Comparison of ENCODE assay signal across 29 cellular contexts in the genomic region with DNA sequence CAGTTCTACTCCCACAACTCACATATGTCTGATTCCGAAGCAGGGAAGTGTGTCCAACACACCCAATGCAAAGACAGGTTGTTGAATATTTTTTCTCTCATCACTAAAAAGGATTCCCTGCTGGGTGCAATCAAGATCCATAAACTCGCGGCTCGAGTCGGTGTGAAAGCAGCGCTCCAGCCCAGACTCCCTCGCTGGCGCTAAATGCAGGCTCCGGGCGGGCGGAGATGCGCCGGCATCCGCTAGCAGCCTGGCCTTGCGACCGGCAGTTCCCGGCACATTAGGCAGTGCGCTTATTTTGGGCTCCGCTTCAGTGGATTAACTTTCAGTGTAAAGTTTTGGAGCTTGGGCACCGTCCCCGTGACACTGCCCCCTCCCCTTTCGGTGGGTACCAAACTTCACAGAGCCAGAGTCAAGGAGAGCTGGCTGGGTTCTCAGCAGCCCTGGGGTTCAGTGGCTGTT.
DNase-seq lines count a peak whose midpoint lies in the region; ATAC-seq and TF ChIP-seq lines count a peak whose summit lies in the region.
"Had no signal": no experiment of that assay in that cellular context is flagged by ENCODE, and none has a peak within 500 bp of the region (broad histone marks: within the 10 kb centered on the region; RNA-seq: fewer than 3 reads in every experiment).

No MANE protein-coding gene starts in this region.

- 0 out of 2 replicates have a peak, but pooled peaks have one; percentile 8 for ATAC-seq in WTC11
- no peak for ATAC-seq in HG02938 (IDR thresholded peaks at IDR 0.05; ENCODE audit: unreplicated experiment)
- ATAC-seq in GM21576 (IDR thresholded peaks at IDR 0.05; ENCODE audit: unreplicated experiment): no peak
- ATAC-seq: activated CD4-positive, CD25-positive, alpha-beta regulatory T cell treated with anti-CD3 and anti-CD28 coated beads, Interleukin-2, amount 50 U/mL, for 24 hours; SK-N-SH treated with all-trans-retinoic acid at 6 μM for 48 hours; stimulated activated naive CD8-positive, alpha-beta T cell treated with anti-CD3 and anti-CD28 coated beads, Interleukin-15, amount 100 ng/mL, for 72 hours; T-helper 17 cell had no signal

- POLR2A ChIA-PET in WTC11 (lab: Charles Lee): no interaction called here

- H3K27ac Mint-ChIP-seq in activated naive CD4-positive, alpha-beta T cell treated with anti-CD3 and anti-CD28 coated beads for 36 hours: no peak overlapping the region
- H3K27ac Mint-ChIP-seq in WTC11: no peak overlapping the region
- H3K27ac Mint-ChIP-seq: activated CD4-positive, alpha-beta memory T cell treated with anti-CD3 and anti-CD28 coated beads for 36 hours; CD8-positive, alpha-beta memory T cell; IgD-negative memory B cell; stimulated activated naive CD8-positive, alpha-beta T cell treated with anti-CD3 and anti-CD28 coated beads, Interleukin-15, amount 100 ng/mL, for 72 hours; T-helper 17 cell had no signal

- no peaks in the 10 kb centered on the region for H3K9me3 Mint-ChIP-seq in activated naive CD4-positive, alpha-beta T cell treated with anti-CD3 and anti-CD28 coated beads for 36 hours
- H3K9me3 Mint-ChIP-seq in WTC11: no peaks in the 10 kb centered on the region
- H3K9me3 Mint-ChIP-seq: activated CD4-positive, alpha-beta memory T cell treated with anti-CD3 and anti-CD28 coated beads for 36 hours; CD8-positive, alpha-beta memory T cell; IgD-negative memory B cell; stimulated activated naive CD8-positive, alpha-beta T cell treated with anti-CD3 and anti-CD28 coated beads, Interleukin-15, amount 100 ng/mL, for 72 hours had no signal

- H3K27me3 Mint-ChIP-seq in activated naive CD4-positive, alpha-beta T cell treated with anti-CD3 and anti-CD28 coated beads for 36 hours (ENCODE audit: low read depth): peaks cover 63% of the 10 kb centered on the region
- peaks cover 24% of the 10 kb centered on the region for H3K27me3 Mint-ChIP-seq in WTC11 (ENCODE audit: low read depth)

- H3K4me1 Mint-ChIP-seq in activated naive CD4-positive, alpha-beta T cell treated with anti-CD3 and anti-CD28 coated beads for 36 hours (ENCODE audit: low read depth): peaks cover 3% of the 10 kb centered on the region
- H3K4me1 Mint-ChIP-seq in WTC11: peaks cover 51% of the 10 kb centered on the region
- H3K4me1 Mint-ChIP-seq: stimulated activated naive CD8-positive, alpha-beta T cell treated with anti-CD3 and anti-CD28 coated beads, Interleukin-15, amount 100 ng/mL, for 72 hours had no signal

- TF ChIP-seq CTCF in WTC11 (IDR thresholded peaks at IDR 0.05): no peak

- peak; percentile 14 for DNase-seq in activated naive CD4-positive, alpha-beta T cell treated with anti-CD3 and anti-CD28 coated beads for 36 hours
- no peak for DNase-seq in activated naive CD4-positive, alpha-beta T cell treated with anti-CD3 and anti-CD28 coated beads, Interleukin-2, amount 50 U/mL, for 16 hours
- DNase-seq in WTC11 (ENCODE audit: low spot score) (no peak), inferior parietal cortex (ENCODE audit: extremely low spot score) (peak; percentile 29), superior temporal gyrus (ENCODE audit: extremely low spot score) (peak; percentile 56), DMS 273 (lab: John Stamatoyannopoulos, UW; ENCODE audit: unreplicated experiment) (no peak)
- DNase-seq: ACHN; activated CD4-positive, alpha-beta memory T cell treated with anti-CD3 and anti-CD28 coated beads for 36 hours; activated naive CD4-positive, alpha-beta T cell treated with Interleukin-2 at 50 U/mL for 16 hours; CD8-positive, alpha-beta memory T cell; DMS 273 treated with DMSO at 0.1 percent for 48 hours; effector CD8-positive, alpha-beta T cell; left cardiac atrium; NCI-H187; NCI-H2171 treated with DMSO at 0.1 percent for 48 hours; NCI-H524; NK-92 treated with Interleukin-12 subunit alpha and Interleukin-12 subunit beta, amount 100 ng/mL, for 24 hours; PC-9; right cardiac atrium; Right ventricle myocardium superior; spleen; stimulated activated CD4-positive, alpha-beta T cell treated with anti-CD3 and anti-CD28 coated beads, Interleukin-2, amount 100 ng/mL, for 48 hours; stimulated activated naive CD8-positive, alpha-beta T cell treated with anti-CD3 and anti-CD28 coated beads, Interleukin-15, amount 100 ng/mL, for 72 hours; T-helper 17 cell had no signal

- no peaks in the 10 kb centered on the region for H3K36me3 Mint-ChIP-seq in activated naive CD4-positive, alpha-beta T cell treated with anti-CD3 and anti-CD28 coated beads for 36 hours (ENCODE audit: low read depth)
- no peaks in the 10 kb centered on the region for H3K36me3 Mint-ChIP-seq in WTC11
- H3K36me3 Mint-ChIP-seq: activated CD4-positive, alpha-beta memory T cell treated with anti-CD3 and anti-CD28 coated beads for 36 hours; CD8-positive, alpha-beta memory T cell had no signal

- CTCF ChIA-PET in activated naive CD4-positive, alpha-beta T cell treated with anti-CD3 and anti-CD28 coated beads for 36 hours (lab: Charles Lee): no interaction called here
- CTCF ChIA-PET in WTC11 (lab: Charles Lee): interaction anchor here (1.2 to 1.3 kb wide), 2 partner anchors 63 to 219 kb away, joined by 3 to 6 read pairs; no protein-coding TSS in a partner anchor

- intact Hi-C loops in activated naive CD4-positive, alpha-beta T cell treated with anti-CD3 and anti-CD28 coated beads for 36 hours (cut with micrococcal nuclease): no loop called here

- H3K4me3 Mint-ChIP-seq in activated naive CD4-positive, alpha-beta T cell treated with anti-CD3 and anti-CD28 coated beads for 36 hours: no peak overlapping the region
- H3K4me3 Mint-ChIP-seq in WTC11: no peak overlapping the region
- H3K4me3 Mint-ChIP-seq: activated CD4-positive, alpha-beta memory T cell treated with anti-CD3 and anti-CD28 coated beads for 36 hours; CD8-positive, alpha-beta memory T cell; stimulated activated naive CD8-positive, alpha-beta T cell treated with anti-CD3 and anti-CD28 coated beads, Interleukin-15, amount 100 ng/mL, for 72 hours; T-helper 17 cell had no signal

TF ChIP-seq in WTC11, 78 proteins besides CTCF, POLR2A, EP300 and RAD21:
- no peak for TF ChIP-seq NR3C1 (CRISPR knock-in tag; conservative IDR thresholded peaks at IDR 0.05; ENCODE audit: low read depth)
- no peak for TF ChIP-seq OVOL2 (CRISPR knock-in tag; IDR thresholded peaks at IDR 0.05; ENCODE audit: borderline replicate concordance)
- TF ChIP-seq NFATC4 (CRISPR knock-in tag; IDR thresholded peaks at IDR 0.05): no peak
- TF ChIP-seq, protein P1, sequence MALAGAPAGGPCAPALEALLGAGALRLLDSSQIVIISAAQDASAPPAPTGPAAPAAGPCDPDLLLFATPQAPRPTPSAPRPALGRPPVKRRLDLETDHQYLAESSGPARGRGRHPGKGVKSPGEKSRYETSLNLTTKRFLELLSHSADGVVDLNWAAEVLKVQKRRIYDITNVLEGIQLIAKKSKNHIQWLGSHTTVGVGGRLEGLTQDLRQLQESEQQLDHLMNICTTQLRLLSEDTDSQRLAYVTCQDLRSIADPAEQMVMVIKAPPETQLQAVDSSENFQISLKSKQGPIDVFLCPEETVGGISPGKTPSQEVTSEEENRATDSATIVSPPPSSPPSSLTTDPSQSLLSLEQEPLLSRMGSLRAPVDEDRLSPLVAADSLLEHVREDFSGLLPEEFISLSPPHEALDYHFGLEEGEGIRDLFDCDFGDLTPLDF (CRISPR knock-in tag; IDR thresholded peaks at IDR 0.05): no peak
- no peak for TF ChIP-seq TP53 (CRISPR knock-in tag; IDR thresholded peaks at IDR 0.05)
- TF ChIP-seq CBFB (CRISPR knock-in tag; IDR thresholded peaks at IDR 0.05; ENCODE audit: low read depth): no peak
- TF ChIP-seq, protein P2, sequence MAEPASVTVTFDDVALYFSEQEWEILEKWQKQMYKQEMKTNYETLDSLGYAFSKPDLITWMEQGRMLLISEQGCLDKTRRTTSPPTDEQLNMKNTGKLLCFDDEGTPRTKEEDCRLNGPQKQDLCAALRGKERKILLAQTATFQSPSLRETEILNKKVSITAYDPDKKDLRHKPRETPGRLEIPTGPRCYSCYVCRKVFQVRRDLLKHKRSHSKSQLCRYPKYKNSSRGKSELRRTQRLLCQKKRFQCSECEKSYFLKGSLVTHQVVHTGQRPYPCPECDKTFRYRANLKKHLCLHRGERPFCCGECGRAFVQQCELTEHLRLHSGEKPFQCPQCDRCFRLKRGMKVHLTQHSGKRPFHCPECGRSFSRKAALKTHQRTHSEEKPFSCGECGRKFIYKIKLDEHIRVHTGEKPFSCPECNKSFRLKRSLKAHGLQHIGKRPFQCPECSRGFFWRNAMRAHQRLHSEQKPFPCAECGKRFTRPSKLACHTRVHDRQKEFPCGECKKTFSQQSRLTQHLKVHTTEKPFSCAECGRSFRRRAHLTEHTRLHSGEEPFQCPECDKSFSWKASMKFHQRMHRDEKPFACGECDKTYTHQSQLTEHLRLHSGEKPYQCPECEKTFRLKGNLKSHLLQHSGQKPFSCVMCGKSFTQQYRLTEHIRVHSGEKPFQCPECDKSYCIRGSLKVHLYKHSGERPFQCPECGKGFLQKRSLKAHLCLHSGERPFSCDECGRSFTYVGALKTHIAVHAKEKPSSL (CRISPR knock-in tag; conservative IDR thresholded peaks at IDR 0.05): no peak
- no peak for TF ChIP-seq CREM (CRISPR knock-in tag; IDR thresholded peaks at IDR 0.05)
- TF ChIP-seq SMAD4 (CRISPR knock-in tag; IDR thresholded peaks at IDR 0.05): no peak
- TF ChIP-seq, protein P3, sequence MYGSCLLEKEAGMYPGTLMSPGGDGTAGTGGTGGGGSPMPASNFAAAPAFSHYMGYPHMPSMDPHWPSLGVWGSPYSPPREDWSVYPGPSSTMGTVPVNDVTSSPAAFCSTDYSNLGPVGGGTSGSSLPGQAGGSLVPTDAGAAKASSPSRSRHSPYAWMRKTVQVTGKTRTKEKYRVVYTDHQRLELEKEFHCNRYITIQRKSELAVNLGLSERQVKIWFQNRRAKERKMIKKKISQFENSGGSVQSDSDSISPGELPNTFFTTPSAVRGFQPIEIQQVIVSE (CRISPR knock-in tag; IDR thresholded peaks at IDR 0.05; ENCODE audit: borderline replicate concordance): no peak
- TF ChIP-seq, protein P4, sequence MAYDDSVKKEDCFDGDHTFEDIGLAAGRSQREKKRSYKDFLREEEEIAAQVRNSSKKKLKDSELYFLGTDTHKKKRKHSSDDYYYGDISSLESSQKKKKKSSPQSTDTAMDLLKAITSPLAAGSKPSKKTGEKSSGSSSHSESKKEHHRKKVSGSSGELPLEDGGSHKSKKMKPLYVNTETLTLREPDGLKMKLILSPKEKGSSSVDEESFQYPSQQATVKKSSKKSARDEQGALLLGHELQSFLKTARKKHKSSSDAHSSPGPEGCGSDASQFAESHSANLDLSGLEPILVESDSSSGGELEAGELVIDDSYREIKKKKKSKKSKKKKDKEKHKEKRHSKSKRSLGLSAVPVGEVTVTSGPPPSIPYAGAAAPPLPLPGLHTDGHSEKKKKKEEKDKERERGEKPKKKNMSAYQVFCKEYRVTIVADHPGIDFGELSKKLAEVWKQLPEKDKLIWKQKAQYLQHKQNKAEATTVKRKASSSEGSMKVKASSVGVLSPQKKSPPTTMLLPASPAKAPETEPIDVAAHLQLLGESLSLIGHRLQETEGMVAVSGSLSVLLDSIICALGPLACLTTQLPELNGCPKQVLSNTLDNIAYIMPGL (CRISPR knock-in tag; IDR thresholded peaks at IDR 0.05): no peak
- TF ChIP-seq RORB (CRISPR knock-in tag; IDR thresholded peaks at IDR 0.05): no peak
- no peak for TF ChIP-seq ZNF138 (CRISPR knock-in tag; conservative IDR thresholded peaks at IDR 0.05)

Comparison
In these comparisons a context has a peak if more than half of its experiments do, and no peak if none do; other contexts are left out.
1. DNase-seq: peak in activated naive CD4-positive, alpha-beta T cell treated with anti-CD3 and anti-CD28 coated beads for 36 hours (single experiment), inferior parietal cortex (single experiment) and superior temporal gyrus (single experiment); none in activated naive CD4-positive, alpha-beta T cell treated with anti-CD3 and anti-CD28 coated beads, Interleukin-2, amount 50 U/mL, for 16 hours (single experiment), WTC11 (single experiment) and DMS 273 (single experiment).